20 cellular contexts compared by ENCODE assay signal in the genomic region with DNA sequence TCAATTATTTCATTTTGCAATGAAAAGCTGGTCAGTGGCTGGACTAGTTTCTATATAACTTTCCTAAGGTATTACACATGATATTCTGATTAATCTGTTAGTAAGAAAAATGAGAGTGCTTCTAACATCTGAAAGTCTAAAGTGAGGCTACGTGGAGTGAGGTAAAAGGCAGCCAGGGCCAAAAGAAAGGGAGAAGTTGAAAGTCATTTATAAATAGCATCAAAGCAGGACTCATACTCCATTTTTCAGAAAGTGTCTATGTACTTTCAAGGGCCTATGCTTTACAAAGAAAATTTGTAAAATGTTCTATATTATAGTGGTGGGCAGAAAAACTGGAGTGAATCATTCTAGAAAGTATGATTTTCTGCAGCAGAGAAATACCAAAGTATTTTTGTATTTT.
DNase-seq lines count a peak whose midpoint lies in the region; ATAC-seq and TF ChIP-seq lines count a peak whose summit lies in the region.
"Had no signal": no experiment of that assay in that cellular context is flagged by ENCODE, and none has a peak within 500 bp of the region (broad histone marks: within the 10 kb centered on the region; RNA-seq: fewer than 3 reads in every experiment).

No MANE protein-coding gene starts in this region.

- peaks cover 75% of the 10 kb centered on the region for H3K79me2 ChIP-seq in Karpas-422 (ENCODE audit: low read length)

- peaks cover 2% of the 10 kb centered on the region for H3K36me3 Mint-ChIP-seq in chondrocyte (ENCODE audit: low read depth)

- peak; percentile 43 for DNase-seq in NOMO-1 treated with DMSO at 0.1 percent for 48 hours (lab: John Stamatoyannopoulos, UW; ENCODE audit: unreplicated experiment)
- DNase-seq in NOMO-1 treated with dmso at 0.1 percent for 144 hours (lab: John Stamatoyannopoulos, UW; ENCODE audit: unreplicated experiment) = no peak
- DNase-seq in heart left ventricle = no peak
- DNase-seq in Right ventricle myocardium inferior (ENCODE audit: missing footprints) = no peak
- DNase-seq in Karpas-422 = no peak
- DNase-seq in chondrocyte (ENCODE audit: low spot score) = no peak
- DNase-seq in stimulated activated CD4-positive, alpha-beta T cell treated with anti-CD3 and anti-CD28 coated beads, Interleukin-4, amount 100 ng/mL, for 4 hours = no peak
- DNase-seq in NCI-H69 (lab: John Stamatoyannopoulos, UW) = no peak
- DNase-seq: 8988T, C1 segment of cervical spinal cord, DMS153, EL, KG1, NCI-H2029, NCI-H2171 treated with DMSO at 0.1 percent for 48 hours, NCI-H82, Peyer's patch, SHP77 treated with DMSO at 0.1 percent for 48 hours had no signal

- TF ChIP-seq CTCF in heart left ventricle (IDR thresholded peaks at IDR 0.05) (no peak), chondrocyte (IDR thresholded peaks at IDR 0.05) (no peak)

- H3K9me3 ChIP-seq in heart left ventricle (no peaks in the 10 kb centered on the region), Karpas-422 (ENCODE audit: low read length) (no peaks in the 10 kb centered on the region)
- H3K9me3 ChIP-seq: Peyer's patch had no signal

- no peaks in the 10 kb centered on the region for H3K36me3 ChIP-seq in heart left ventricle
- no peaks in the 10 kb centered on the region for H3K36me3 ChIP-seq in Karpas-422 (ENCODE audit: insufficient read depth, low read length)

- H3K9me2 ChIP-seq in Karpas-422 (replicated peaks; ENCODE audit: insufficient read depth, low read length) = no peaks in the 10 kb centered on the region

- no peaks in the 10 kb centered on the region for H4K20me1 ChIP-seq in Karpas-422 (ENCODE audit: insufficient read depth, low read depth, low read length)

- ATAC-seq in heart left ventricle (peak in 2 of 4 donors; percentile 65 to 69), Right ventricle myocardium inferior (no peak)
- ATAC-seq: HCT116 had no signal

- H3K27ac Mint-ChIP-seq in chondrocyte (ENCODE audit: unreplicated experiment) = peak overlapping the region; percentile 25

- H3K27me3 ChIP-seq in heart left ventricle (no peaks in the 10 kb centered on the region), Karpas-422 (ENCODE audit: low read length) (no peaks in the 10 kb centered on the region)
- H3K27me3 ChIP-seq: Peyer's patch had no signal

- WGBS in heart left ventricle, 4 donors = 45 to 55% (median 49%) methylated on average over 1 of the region's 1 CpG

- H3K4me2 ChIP-seq in Karpas-422 (ENCODE audit: low read depth, low read length, poor library complexity, severe bottlenecking) = peak overlapping the region; percentile 4

- TF ChIP-seq POLR2A in heart left ventricle (IDR thresholded peaks at IDR 0.05) = no peak

- H3K4me3 ChIP-seq in heart left ventricle (no peak overlapping the region), Karpas-422 (ENCODE audit: low read length) (no peak overlapping the region)
- H3K4me3 ChIP-seq: Peyer's patch had no signal

- peak overlapping the region in 7 of 12 donors; percentile 17 to 53 (median 44) for H3K27ac ChIP-seq in heart left ventricle
- H3K27ac ChIP-seq in Karpas-422 (ENCODE audit: low read length) = peak overlapping the region; percentile 67
- H3K27ac ChIP-seq: HL-60, Peyer's patch had no signal

- no peak overlapping the region for H3K9ac ChIP-seq in Karpas-422 (ENCODE audit: low read length)

- H2AFZ ChIP-seq in Karpas-422 (ENCODE audit: low read length) = no peak overlapping the region

- H3K4me3 Mint-ChIP-seq in chondrocyte (ENCODE audit: unreplicated experiment) = no peak overlapping the region

- peaks cover 0 to 20% (median 5%) of the 10 kb centered on the region in 12 donors for H3K4me1 ChIP-seq in heart left ventricle
- H3K4me1 ChIP-seq in Karpas-422 (ENCODE audit: low read length) = peaks cover 20% of the 10 kb centered on the region
- H3K4me1 ChIP-seq: Peyer's patch had no signal

- H3K27me3 Mint-ChIP-seq in chondrocyte (ENCODE audit: low read depth) = no peaks in the 10 kb centered on the region

- intact Hi-C loops in heart left ventricle (cut with DNase I) (no loop called here), Right ventricle myocardium inferior (cut with DNase I) (no loop called here)

- peaks cover 6% of the 10 kb centered on the region for H3K4me1 Mint-ChIP-seq in chondrocyte (ENCODE audit: low read depth)

- peaks cover 2% of the 10 kb centered on the region for H3K9me3 Mint-ChIP-seq in chondrocyte (ENCODE audit: low read depth)
